18 cellular contexts compared by ENCODE assay signal in the genomic region with DNA sequence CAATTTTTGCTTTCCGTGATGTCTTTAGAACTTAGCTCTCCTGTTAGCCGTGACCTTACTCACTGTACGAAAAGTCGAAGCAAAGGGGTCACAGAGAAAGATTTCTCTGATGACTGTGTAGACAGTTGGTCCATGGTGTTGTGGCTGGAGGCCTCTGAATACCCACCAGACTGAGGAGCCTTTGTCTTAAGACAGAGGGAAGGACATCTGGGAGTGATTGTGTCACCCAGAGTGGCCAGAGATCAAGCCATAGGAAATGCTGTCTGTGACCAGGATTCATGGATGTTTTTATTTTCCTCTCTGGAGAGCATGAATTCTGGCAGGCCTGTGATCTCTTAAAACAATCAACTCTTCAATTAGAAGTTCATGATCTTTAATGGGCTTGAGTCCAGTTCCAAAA.
A peak's percentile ranks its signal among the peaks of the same experiment; 100 is the strongest.
DNase-seq lines count a peak whose midpoint lies in the region; ATAC-seq and TF ChIP-seq lines count a peak whose summit lies in the region.
"Had no signal": no experiment of that assay in that cellular context is flagged by ENCODE, and none has a peak within 500 bp of the region (broad histone marks: within the 10 kb centered on the region; RNA-seq: fewer than 3 reads in every experiment).

No MANE protein-coding gene starts in this region.

- H3K79me2 ChIP-seq in SK-N-SH (ENCODE audit: insufficient read depth): no peaks in the 10 kb centered on the region

- H3K4me2 ChIP-seq in SK-N-SH: no peak overlapping the region

- H3K9me3 ChIP-seq in SK-N-SH (no peaks in the 10 kb centered on the region), gastroesophageal sphincter (no peaks in the 10 kb centered on the region)
- H3K9me3 ChIP-seq: HAP-1 had no signal

- TF ChIP-seq EP300 in SK-N-SH (IDR thresholded peaks at IDR 0.05; ENCODE audit: borderline replicate concordance in 1 of 2, low read depth in 1 of 2, low read length in 1 of 2): no peak
- no peak for TF ChIP-seq EP300 in gastroesophageal sphincter (IDR thresholded peaks at IDR 0.05)

- peak overlapping the region in 1 of 2 experiments; percentile 17; a peak in 1 of 4 replicates for H3K27ac ChIP-seq in SK-N-SH (ENCODE audit: low read depth in 2 of 2, low read length in 1 of 2)
- H3K27ac ChIP-seq in gastroesophageal sphincter: peak overlapping the region in 3 of 4 donors; percentile 54 to 62 (median 56)
- H3K27ac ChIP-seq: 22Rv1, C4-2B had no signal

- H3K4me3 ChIP-seq in SK-N-SH (ENCODE audit: low read depth in 2 of 2, low read length in 1 of 2): no peak overlapping the region
- no peak overlapping the region for H3K4me3 ChIP-seq in gastroesophageal sphincter
- H3K4me3 ChIP-seq: HAP-1 had no signal

- H3F3A ChIP-seq in SK-N-SH (replicated peaks; ENCODE audit: insufficient read depth): no peaks in the 10 kb centered on the region

- DNase-seq in SK-N-SH (no peak), pons (ENCODE audit: low spot score) (peak; percentile 12), type B pancreatic cell (ENCODE audit: extremely low spot score, unreplicated experiment) (no peak), amygdala (lab: John Stamatoyannopoulos, UW) (no peak)
- DNase-seq: AML-193, MM.1S, NCI-H1092, NCI-H146, NCI-H2029 treated with DMSO at 0.1 percent for 48 hours, NCI-H2171 treated with DMSO at 0.1 percent for 48 hours had no signal

- POLR2A ChIA-PET in SK-N-SH (lab: Yijun Ruan, JAX): no interaction called here

- H3K27me3 Mint-ChIP-seq in type B pancreatic cell: no peaks in the 10 kb centered on the region

- no peaks in the 10 kb centered on the region for H4K20me1 ChIP-seq in SK-N-SH (ENCODE audit: insufficient read depth)

- TF ChIP-seq RAD21 in SK-N-SH (IDR thresholded peaks at IDR 0.05; ENCODE audit: low read length): no peak

- H3K36me3 ChIP-seq in SK-N-SH (replicated peaks in 1 of 2; ENCODE audit: control insufficient read depth in 1 of 2, insufficient read depth in 2 of 2, low read length in 1 of 2) (no peaks in the 10 kb centered on the region), gastroesophageal sphincter (no peaks in the 10 kb centered on the region)
- H3K36me3 ChIP-seq: HAP-1 had no signal

- H3K4me3 Mint-ChIP-seq in type B pancreatic cell: no peak overlapping the region

- CTCF ChIA-PET in SK-N-SH (lab: Yijun Ruan, JAX): interaction anchor here (1.3 kb wide), 1 partner anchor 11 kb away, joined by 4 read pairs; no protein-coding TSS in a partner anchor

- peaks cover 27% of the 10 kb centered on the region for H3K36me3 Mint-ChIP-seq in type B pancreatic cell

- no peak overlapping the region for H2AFZ ChIP-seq in SK-N-SH (ENCODE audit: low read depth)

- no peaks in the 10 kb centered on the region for H3K9me2 ChIP-seq in SK-N-SH

- H3K4me1 ChIP-seq in SK-N-SH (ENCODE audit: control insufficient read depth in 1 of 2, insufficient read depth in 2 of 2, low read depth in 1 of 2, low read length in 1 of 2) (peaks cover 0 to 19% of the 10 kb centered on the region in 2 experiments; a peak in 1 of 4 replicates), gastroesophageal sphincter (peaks cover 0 to 41% (median 18%) of the 10 kb centered on the region in 3 donors)
- H3K4me1 ChIP-seq: HAP-1 had no signal

- no peak overlapping the region for H3K9ac ChIP-seq in SK-N-SH

- H3K27me3 ChIP-seq in SK-N-SH (ENCODE audit: insufficient read depth): no peaks in the 10 kb centered on the region
- no peaks in the 10 kb centered on the region for H3K27me3 ChIP-seq in gastroesophageal sphincter

- H3K27ac Mint-ChIP-seq in type B pancreatic cell: peak overlapping the region; percentile 24

- ATAC-seq in SK-N-SH treated with all-trans-retinoic acid at 6 μM for 48 hours (no peak), gastroesophageal sphincter (no peak), HG02840 (IDR thresholded peaks at IDR 0.05; ENCODE audit: low FRiP score, unreplicated experiment) (no peak), HG02588 (IDR thresholded peaks at IDR 0.05; ENCODE audit: unreplicated experiment) (no peak)
- ATAC-seq: Panc1 had no signal

- peaks cover 13% of the 10 kb centered on the region for H3K9me3 Mint-ChIP-seq in type B pancreatic cell

- TF ChIP-seq CTCF in SK-N-SH (IDR thresholded peaks at IDR 0.05): no peak
- TF ChIP-seq CTCF in gastroesophageal sphincter (IDR thresholded peaks at IDR 0.05): no peak
- TF ChIP-seq CTCF in type B pancreatic cell (conservative IDR thresholded peaks at IDR 0.05): no peak

- H3K4me1 Mint-ChIP-seq in type B pancreatic cell (ENCODE audit: unreplicated experiment): peaks cover 33% of the 10 kb centered on the region

- TF ChIP-seq POLR2A in gastroesophageal sphincter (IDR thresholded peaks at IDR 0.05): no peak

- WGBS in SK-N-SH (ENCODE audit: low lambda C conversion rate): 59% methylated on average over 4 of the region's 4 CpGs
- 85 to 100% methylated on average over 1 to 4 of the region's 4 CpGs for WGBS in gastroesophageal sphincter (ENCODE audit: low coverage in 1 of 2), 2 donors

TF ChIP-seq in SK-N-SH treated with all-trans-retinoic acid at 6 μM for 48 hours, 23 proteins besides CTCF, POLR2A, EP300 and RAD21:
- TF ChIP-seq ZC3H10 (CRISPR knock-in tag; IDR thresholded peaks at IDR 0.05) (no peak), TCF4 (CRISPR knock-in tag; IDR thresholded peaks at IDR 0.05; ENCODE audit: borderline replicate concordance) (0 out of 2 replicates have a peak, but pooled peaks have one; percentile 11)

TF ChIP-seq in SK-N-SH, 30 proteins besides CTCF, POLR2A, EP300 and RAD21:
- TF ChIP-seq FOXM1 (IDR thresholded peaks at IDR 0.05; ENCODE audit: low read depth) (no peak), FOXJ3 (CRISPR knock-in tag; IDR thresholded peaks at IDR 0.05) (no peak), TAF1 (IDR thresholded peaks at IDR 0.05; ENCODE audit: borderline replicate concordance, low read depth, low read length) (no peak), NFIC (IDR thresholded peaks at IDR 0.05; ENCODE audit: borderline replicate concordance) (no peak), SIN3A (IDR thresholded peaks at IDR 0.05; ENCODE audit: borderline replicate concordance, low read depth, low read length) (no peak), TCF12 (IDR thresholded peaks at IDR 0.05) (no peak), MXI1 (IDR thresholded peaks at IDR 0.05; ENCODE audit: low read depth, low read length) (no peak), CHD2 (IDR thresholded peaks at IDR 0.05; ENCODE audit: low read length, partially characterized antibody) (no peak), JUND (IDR thresholded peaks at IDR 0.05) (no peak), POLR2AphosphoS5 (IDR thresholded peaks at IDR 0.05; ENCODE audit: low read depth, low read length) (no peak), MAX (IDR thresholded peaks at IDR 0.05; ENCODE audit: low read depth) (no peak), IRF3 (IDR thresholded peaks at IDR 0.05; ENCODE audit: low read depth, low read length) (no peak), RCOR1 (IDR thresholded peaks at IDR 0.05; ENCODE audit: low read length) (no peak), NRF1 (IDR thresholded peaks at IDR 0.05; ENCODE audit: low read depth, low read length) (no peak), RFX5 (IDR thresholded peaks at IDR 0.05; ENCODE audit: low read length) (no peak)
- TF ChIP-seq, protein P1, sequence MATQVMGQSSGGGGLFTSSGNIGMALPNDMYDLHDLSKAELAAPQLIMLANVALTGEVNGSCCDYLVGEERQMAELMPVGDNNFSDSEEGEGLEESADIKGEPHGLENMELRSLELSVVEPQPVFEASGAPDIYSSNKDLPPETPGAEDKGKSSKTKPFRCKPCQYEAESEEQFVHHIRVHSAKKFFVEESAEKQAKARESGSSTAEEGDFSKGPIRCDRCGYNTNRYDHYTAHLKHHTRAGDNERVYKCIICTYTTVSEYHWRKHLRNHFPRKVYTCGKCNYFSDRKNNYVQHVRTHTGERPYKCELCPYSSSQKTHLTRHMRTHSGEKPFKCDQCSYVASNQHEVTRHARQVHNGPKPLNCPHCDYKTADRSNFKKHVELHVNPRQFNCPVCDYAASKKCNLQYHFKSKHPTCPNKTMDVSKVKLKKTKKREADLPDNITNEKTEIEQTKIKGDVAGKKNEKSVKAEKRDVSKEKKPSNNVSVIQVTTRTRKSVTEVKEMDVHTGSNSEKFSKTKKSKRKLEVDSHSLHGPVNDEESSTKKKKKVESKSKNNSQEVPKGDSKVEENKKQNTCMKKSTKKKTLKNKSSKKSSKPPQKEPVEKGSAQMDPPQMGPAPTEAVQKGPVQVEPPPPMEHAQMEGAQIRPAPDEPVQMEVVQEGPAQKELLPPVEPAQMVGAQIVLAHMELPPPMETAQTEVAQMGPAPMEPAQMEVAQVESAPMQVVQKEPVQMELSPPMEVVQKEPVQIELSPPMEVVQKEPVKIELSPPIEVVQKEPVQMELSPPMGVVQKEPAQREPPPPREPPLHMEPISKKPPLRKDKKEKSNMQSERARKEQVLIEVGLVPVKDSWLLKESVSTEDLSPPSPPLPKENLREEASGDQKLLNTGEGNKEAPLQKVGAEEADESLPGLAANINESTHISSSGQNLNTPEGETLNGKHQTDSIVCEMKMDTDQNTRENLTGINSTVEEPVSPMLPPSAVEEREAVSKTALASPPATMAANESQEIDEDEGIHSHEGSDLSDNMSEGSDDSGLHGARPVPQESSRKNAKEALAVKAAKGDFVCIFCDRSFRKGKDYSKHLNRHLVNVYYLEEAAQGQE (IDR thresholded peaks at IDR 0.05; ENCODE audit: low read depth, low read length): no peak
